Comparison of ENCODE assay signal across 8 cellular contexts in genomic region chr16:3527216-3527829, GRCh38. TPM values are rescaled to one million over a fixed set of nuclear protein-coding genes. Genes with fewer than 3 reads are reported as not detected.
A peak's percentile ranks its signal among the peaks of the same experiment; 100 is the strongest.
DNase-seq lines count a peak whose midpoint lies in the region; ATAC-seq, FAIRE-seq and TF ChIP-seq lines count a peak whose summit lies in the region.
"Not testable (repeated sequence)": the region's sequence is repeated elsewhere in the genome, so short reads cannot be mapped to it uniquely, and the experiment has no call there.

No MANE protein-coding gene starts in this region.

- H3K4me1 ChIP-seq in NT2/D1 (ENCODE audit: insufficient read depth, insufficient read length); right cardiac atrium (ENCODE audit: control insufficient read depth, insufficient read depth, low read length); pancreas: not testable (repeated sequence)

- H3K27ac ChIP-seq in right cardiac atrium (ENCODE audit: low read length); pancreas; substantia nigra (ENCODE audit: low read depth, low read length, poor library complexity, severe bottlenecking): not testable (repeated sequence)

- WGBS in right cardiac atrium: 55% methylated on average over 12 of the region's 12 CpGs
- 57 to 62% methylated on average over 12 of the region's 12 CpGs for WGBS in pancreas, 2 donors

- not testable (repeated sequence) for H3K9ac ChIP-seq in NT2/D1 (ENCODE audit: insufficient read length, low read depth)

- H3K36me3 ChIP-seq in NT2/D1 (ENCODE audit: insufficient read depth, insufficient read length, low read length) (peaks cover 75% of the 10 kb centered on the region), bronchial epithelial cell (ENCODE audit: control insufficient read depth, insufficient read depth, low read length) (peaks cover 12% of the 10 kb centered on the region), pancreas (peaks cover 0 to 24% (median 0%) of the 10 kb centered on the region in 3 donors)

- peak; percentile 72 for TF ChIP-seq CTCF in LNCaP clone FGC (IDR thresholded peaks at IDR 0.05; ENCODE audit: control insufficient read depth, extremely low read depth, insufficient read depth)
- TF ChIP-seq CTCF in bronchial epithelial cell (IDR thresholded peaks at IDR 0.05; ENCODE audit: insufficient read depth, low read length, severe bottlenecking): peak; percentile 66
- peak; percentile 28 to 53 (median 47) for TF ChIP-seq CTCF in pancreas (IDR thresholded peaks at IDR 0.05)

- peaks cover 15% of the 10 kb centered on the region; the same call in 1 of the 2 replicates for H3K9me3 ChIP-seq in NT2/D1 (ENCODE audit: insufficient read depth, low read length)
- H3K9me3 ChIP-seq in right cardiac atrium (ENCODE audit: control insufficient read depth, low read length); pancreas: not testable (repeated sequence)

- not testable (repeated sequence) for ATAC-seq in right cardiac atrium
- peak; percentile 43 to 72 (median 64) for ATAC-seq in pancreas

- intact Hi-C loops in right cardiac atrium (cut with DNase I); pancreas (cut with DNase I): not testable (repeated sequence)

- DNase-seq in DMS153 treated with DMSO at 0.1 percent for 48 hours (lab: John Stamatoyannopoulos, UW; ENCODE audit: unreplicated experiment): peak; percentile 10
- DNase-seq in LNCaP clone FGC (ENCODE audit: low read depth): peak; percentile 58
- DNase-seq in NT2/D1 (ENCODE audit: low read depth, low spot score): peak; percentile 51
- DNase-seq in activated CD4-positive, alpha-beta T cell treated with anti-CD3 and anti-CD28 coated beads, Interleukin-2, amount 50 U/mL, for 4 hours: peak; percentile 42 to 48
- peak; percentile 36 for DNase-seq in bronchial epithelial cell (ENCODE audit: low read depth)
- DNase-seq in right cardiac atrium: peak; percentile 81 to 95 (median 89)
- DNase-seq in pancreas: peak; percentile 79 to 93 (median 86)
- DNase-seq in substantia nigra (lab: John Stamatoyannopoulos, UW): peak in 39 of 49 donors; percentile 1 to 79 (median 54)

- not testable (repeated sequence) for H3K4me3 ChIP-seq in LNCaP clone FGC (ENCODE audit: low read depth, low read length); NT2/D1 (ENCODE audit: insufficient read length, low read depth); bronchial epithelial cell (ENCODE audit: low read depth, low read length); right cardiac atrium (ENCODE audit: low read length); pancreas

- H3K27me3 ChIP-seq in NT2/D1 (ENCODE audit: insufficient read depth, insufficient read length); bronchial epithelial cell (ENCODE audit: control insufficient read depth, insufficient read depth, low read length); right cardiac atrium (ENCODE audit: control insufficient read depth, insufficient read depth); pancreas: not testable (repeated sequence)

- not testable (repeated sequence) for FAIRE-seq in bronchial epithelial cell (lab: Jason Lieb, UNC); pancreas (lab: Jason Lieb, UNC)

RNA-seq across cellular contexts. Expression of gene CLUAP1, which starts 26.5 kb away (rescaled TPM):
- 8.2 and 16.9 TPM in 2 replicates for total RNA-seq in bronchial epithelial cell
- total RNA-seq in right cardiac atrium: 10 to 100 TPM; 16.8 to 22.2 (median 18.6) TPM
- 8.5 TPM for polyA plus RNA-seq in right cardiac atrium
- 10 to 100 TPM in 5 of 6 donors, 1 to 10 TPM in 1; 9.9 to 19.1 (median 11.0) TPM for total RNA-seq in pancreas
- 1 to 10 TPM; 6.8 to 6.9 TPM for polyA plus RNA-seq in pancreas

RNA-seq across cellular contexts. Expression of gene C16orf90, which starts 32.0 kb away (rescaled TPM):
- total RNA-seq in bronchial epithelial cell: not detected in 2 replicates
- not detected for total RNA-seq in right cardiac atrium
- not detected for polyA plus RNA-seq in right cardiac atrium
- total RNA-seq in pancreas: not detected
- not detected for polyA plus RNA-seq in pancreas

RNA-seq across cellular contexts. Expression of gene NLRC3, which starts 49.9 kb away (rescaled TPM):
- total RNA-seq in bronchial epithelial cell (not detected in 2 replicates), right cardiac atrium (1 to 10 TPM in 2 of 4 donors, under 1 TPM in 2; 0.85 to 1.3 (median 1.0) TPM), pancreas (under 1 TPM; 0.12 to 0.87 (median 0.51) TPM)
- polyA plus RNA-seq in right cardiac atrium (0.68 TPM), pancreas (under 1 TPM; 0.34 to 0.40 TPM)

Comparison
In these comparisons a context has a peak if more than half of its experiments do, and no peak if none do; other contexts are left out.
1. DNase-seq: peak in every context shown above with its lines; median percentile 89 in right cardiac atrium; 86 in pancreas; 58 in LNCaP clone FGC; 54 in substantia nigra; 51 in NT2/D1; 45 in activated CD4-positive, alpha-beta T cell treated with anti-CD3 and anti-CD28 coated beads, Interleukin-2, amount 50 U/mL, for 4 hours; 36 in bronchial epithelial cell; 10 in DMS153 treated with DMSO at 0.1 percent for 48 hours.